In genomic region chr22:38051261-38051660, GRCh38 we compare ENCODE assay signal across 15 cellular contexts. TPM values are rescaled to one million over a fixed set of nuclear protein-coding genes. Genes with fewer than 3 reads are reported as not detected.
"Had no signal": no experiment of that assay in that cellular context is flagged by ENCODE, and none has a peak within 500 bp of the region (broad histone marks: within the 10 kb centered on the region; RNA-seq: fewer than 3 reads in every experiment).

No MANE protein-coding gene starts in this region.

- H3K4me3 Mint-ChIP-seq: activated CD4-positive, alpha-beta T cell treated with anti-CD3 and anti-CD28 coated beads, Interleukin-2, amount 10 ng/mL, durations not matched to agents 7 days and 5 days; neural progenitor cell; stimulated activated memory B cell treated with anti-CD40 and anti-IgM and Interleukin-4, amounts not matched to agents 10 μg/mL and 1 μg/mL and 100 μg/mL, for 72 hours had no signal

- H3K36me3 Mint-ChIP-seq: neural progenitor cell; stimulated activated memory B cell treated with anti-CD40 and anti-IgM and Interleukin-4, amounts not matched to agents 10 μg/mL and 1 μg/mL and 100 μg/mL, for 72 hours had no signal

- H3K79me2 ChIP-seq: parathyroid adenoma had no signal

- H3K9me3 ChIP-seq: gastroesophageal sphincter, heart right ventricle, transverse colon had no signal

- H3K27me3 ChIP-seq: transverse colon had no signal

- H3K9ac ChIP-seq: neural progenitor cell, parathyroid adenoma had no signal

- H3K4me1 ChIP-seq: parathyroid adenoma had no signal

- H3K27ac ChIP-seq: heart right ventricle, neural progenitor cell, parathyroid adenoma had no signal

- H3K4me3 ChIP-seq: gastroesophageal sphincter, heart right ventricle, neural progenitor cell, transverse colon had no signal

- H2AFZ ChIP-seq: neural progenitor cell, parathyroid adenoma had no signal

- DNase-seq: activated CD4-positive, alpha-beta T cell treated with anti-CD3 and anti-CD28 coated beads, Interleukin-2, amount 10 ng/mL, durations not matched to agents 7 days and 5 days; activated CD8-positive, alpha-beta memory T cell treated with anti-CD3 and anti-CD28 coated beads for 24 hours; activated naive CD4-positive, alpha-beta T cell; heart right ventricle; mammary epithelial cell; stimulated activated CD4-positive, alpha-beta T cell treated with anti-CD3 and anti-CD28 coated beads, Interleukin-2, amount 100 ng/mL, for 48 hours; transverse colon had no signal

- ATAC-seq: gastroesophageal sphincter; stimulated activated memory B cell treated with anti-CD40 and anti-IgM and Interleukin-4, amounts not matched to agents 10 μg/mL and 1 μg/mL and 100 μg/mL, for 72 hours had no signal

- H3K27ac Mint-ChIP-seq: activated CD4-positive, alpha-beta T cell treated with anti-CD3 and anti-CD28 coated beads, Interleukin-2, amount 10 ng/mL, durations not matched to agents 7 days and 5 days; neural progenitor cell; stimulated activated memory B cell treated with anti-CD40 and anti-IgM and Interleukin-4, amounts not matched to agents 10 μg/mL and 1 μg/mL and 100 μg/mL, for 72 hours had no signal

- H3K9me3 Mint-ChIP-seq: activated CD4-positive, alpha-beta T cell treated with anti-CD3 and anti-CD28 coated beads, Interleukin-2, amount 10 ng/mL, durations not matched to agents 7 days and 5 days; neural progenitor cell; stimulated activated memory B cell treated with anti-CD40 and anti-IgM and Interleukin-4, amounts not matched to agents 10 μg/mL and 1 μg/mL and 100 μg/mL, for 72 hours had no signal

- H3K36me3 ChIP-seq: gastroesophageal sphincter, heart right ventricle, neural progenitor cell, transverse colon had no signal

- H3K4me2 ChIP-seq: neural progenitor cell had no signal

RNA-seq across cellular contexts. Expression of gene SLC16A8, which starts 32.7 kb away (rescaled TPM):
- total RNA-seq: activated CD4-positive, alpha-beta T cell treated with anti-CD3 and anti-CD28 coated beads, Interleukin-2, amount 10 ng/mL, durations not matched to agents 7 days and 5 days; astrocyte; gastroesophageal sphincter; left lobe of liver; mammary epithelial cell; renal cortical epithelial cell; transverse colon had no signal
- polyA plus RNA-seq: mammary epithelial cell had no signal

RNA-seq across cellular contexts. Expression of gene BAIAP2L2, which starts 59.2 kb away (rescaled TPM):
- total RNA-seq: skeletal muscle tissue had no signal
